Comparison of ENCODE assay signal across 12 cellular contexts in genomic region chr4:150591284-150591874, GRCh38. TPM values are rescaled to one million over a fixed set of nuclear protein-coding genes. Genes with fewer than 3 reads are reported as not detected.
DNase-seq lines count a peak whose midpoint lies in the region; FAIRE-seq and TF ChIP-seq lines count a peak whose summit lies in the region.
"Had no signal": no experiment of that assay in that cellular context is flagged by ENCODE, and none has a peak within 500 bp of the region (broad histone marks: within the 10 kb centered on the region; RNA-seq: fewer than 3 reads in every experiment).

No MANE protein-coding gene starts in this region.

- no peaks in the 10 kb centered on the region for H3K36me3 Mint-ChIP-seq in endodermal cell (ENCODE audit: low read depth)
- peaks cover 29 to 34% of the 10 kb centered on the region in 2 donors for H3K36me3 Mint-ChIP-seq in CD4-positive, alpha-beta memory T cell

- H3K27me3 ChIP-seq in endodermal cell (ENCODE audit: control insufficient read depth, insufficient read depth, low read length, poor library complexity, severe bottlenecking) (peaks cover 5% of the 10 kb centered on the region), trophoblast cell (ENCODE audit: insufficient read depth, low read length) (no peaks in the 10 kb centered on the region)
- no peaks in the 10 kb centered on the region for H3K27me3 ChIP-seq in CD4-positive, alpha-beta memory T cell (ENCODE audit: insufficient read depth, low read length)
- H3K27me3 ChIP-seq: dorsolateral prefrontal cortex had no signal

- DNase-seq in DMS53 (lab: John Stamatoyannopoulos, UW) (peak; percentile 41), DMS53 treated with DMSO at 0.1 percent for 48 hours (lab: John Stamatoyannopoulos, UW; ENCODE audit: unreplicated experiment) (no peak), NCI-H510A (lab: John Stamatoyannopoulos, UW) (peak; percentile 13), endodermal cell (peak; percentile 85), trophoblast cell (peak; percentile 0 to 22), GF-D8 (lab: John Stamatoyannopoulos, UW) (no peak), kidney (no peak)
- DNase-seq in CD4-positive, alpha-beta memory T cell: no peak
- DNase-seq: 8988T, DND-41, dorsolateral prefrontal cortex had no signal

- TF ChIP-seq CTCF in endodermal cell (conservative IDR thresholded peaks at IDR 0.05) (peak; percentile 61), kidney (IDR thresholded peaks at IDR 0.05; ENCODE audit: borderline replicate concordance, extremely low read depth, insufficient read depth) (no peak)

- no peak overlapping the region for H3K4ac ChIP-seq in trophoblast cell (ENCODE audit: low read depth, low read length)

- H3K4me1 Mint-ChIP-seq in endodermal cell: peaks cover 15% of the 10 kb centered on the region
- peaks cover 0 to 4% (median 0%) of the 10 kb centered on the region in 4 donors for H3K4me1 Mint-ChIP-seq in CD4-positive, alpha-beta memory T cell

- H2AFZ ChIP-seq in trophoblast cell (ENCODE audit: insufficient read depth, low read length, poor library complexity): no peak overlapping the region

- H3K4me1 ChIP-seq in endodermal cell (ENCODE audit: control insufficient read depth, insufficient read depth, low read length) (peaks cover 7% of the 10 kb centered on the region), trophoblast cell (ENCODE audit: control insufficient read depth in 1 of 2, insufficient read depth in 2 of 2, low read length in 2 of 2) (peaks cover 0 to 2% of the 10 kb centered on the region in 2 experiments), kidney (ENCODE audit: control insufficient read depth in 1 of 2, insufficient read depth in 1 of 2, low read depth in 1 of 2, low read length in 2 of 2) (peaks cover 0 to 2% of the 10 kb centered on the region in 2 donors)
- H3K4me1 ChIP-seq in CD4-positive, alpha-beta memory T cell (ENCODE audit: insufficient read depth, low read length): no peaks in the 10 kb centered on the region

- H4K12ac ChIP-seq in trophoblast cell (ENCODE audit: low read depth, low read length): no peak overlapping the region

- no peak overlapping the region for H3K4me2 ChIP-seq in trophoblast cell (ENCODE audit: low read length)

- H2BK5ac ChIP-seq in trophoblast cell (ENCODE audit: low read depth, low read length, poor library complexity): no peak overlapping the region

- no peak overlapping the region for H4K8ac ChIP-seq in trophoblast cell (ENCODE audit: low read depth, low read length)

- H2AK5ac ChIP-seq in trophoblast cell (ENCODE audit: low read length): no peak overlapping the region

- peak overlapping the region; percentile 24 for H3K4me3 Mint-ChIP-seq in endodermal cell
- H3K4me3 Mint-ChIP-seq in CD4-positive, alpha-beta memory T cell: no peak overlapping the region

- H2BK120ac ChIP-seq in trophoblast cell (ENCODE audit: insufficient read depth, low read length, poor library complexity): no peak overlapping the region

- H2BK12ac ChIP-seq in trophoblast cell (ENCODE audit: low read length): no peak overlapping the region

- H3K18ac ChIP-seq in trophoblast cell (ENCODE audit: low read length): no peak overlapping the region

- no peak overlapping the region for H3K27ac Mint-ChIP-seq in endodermal cell
- peak overlapping the region in 1 of 7 donors; percentile 20 for H3K27ac Mint-ChIP-seq in CD4-positive, alpha-beta memory T cell

- POLR2A ChIA-PET in CD4-positive, alpha-beta memory T cell (lab: Charles Lee; ENCODE audit: partially characterized antibody): no interaction called here

- FAIRE-seq in kidney (lab: Jason Lieb, UNC): no peak

- H3K27ac ChIP-seq in endodermal cell (ENCODE audit: low read depth, low read length) (peak overlapping the region; percentile 45), trophoblast cell (ENCODE audit: low read depth, low read length) (no peak overlapping the region), kidney (ENCODE audit: low read depth in 2 of 2, low read length in 2 of 2) (no peak overlapping the region)
- no peak overlapping the region for H3K27ac ChIP-seq in CD4-positive, alpha-beta memory T cell (ENCODE audit: low read depth, low read length)
- H3K27ac ChIP-seq: dorsolateral prefrontal cortex had no signal

- H3K79me2 ChIP-seq in trophoblast cell (ENCODE audit: control insufficient read depth, insufficient read depth, low read length, poor library complexity): no peaks in the 10 kb centered on the region

- H3K4me3 ChIP-seq in endodermal cell (ENCODE audit: low read length) (no peak overlapping the region), trophoblast cell (ENCODE audit: low read depth, low read length) (no peak overlapping the region), kidney (ENCODE audit: low read length in 2 of 2) (no peak overlapping the region)
- no peak overlapping the region for H3K4me3 ChIP-seq in CD4-positive, alpha-beta memory T cell (ENCODE audit: low read length in 2 of 2)
- H3K4me3 ChIP-seq: dorsolateral prefrontal cortex had no signal

- no peak overlapping the region for H3K14ac ChIP-seq in trophoblast cell (ENCODE audit: low read length)

- no peaks in the 10 kb centered on the region for H3K79me1 ChIP-seq in trophoblast cell (ENCODE audit: low read length)

- H3K9ac ChIP-seq in endodermal cell (ENCODE audit: extremely low read depth, low read length, poor library complexity, severe bottlenecking): no peak overlapping the region
- no peak overlapping the region for H3K9ac ChIP-seq in trophoblast cell (ENCODE audit: low read length)
- H3K9ac ChIP-seq in kidney (ENCODE audit: low read length in 2 of 2): no peak overlapping the region

- peaks cover 27% of the 10 kb centered on the region for H3K36me3 ChIP-seq in endodermal cell (ENCODE audit: control insufficient read depth, insufficient read depth, low read length)
- no peaks in the 10 kb centered on the region for H3K36me3 ChIP-seq in trophoblast cell (ENCODE audit: control insufficient read depth in 1 of 2, insufficient read depth in 2 of 2, low read length in 2 of 2)
- no peaks in the 10 kb centered on the region for H3K36me3 ChIP-seq in CD4-positive, alpha-beta memory T cell (ENCODE audit: insufficient read depth, low read length)
- H3K36me3 ChIP-seq in kidney (ENCODE audit: control insufficient read depth in 1 of 2, insufficient read depth in 2 of 2, low read length in 2 of 2): peaks cover 2 to 5% of the 10 kb centered on the region in 2 donors

- no peak overlapping the region for H4K91ac ChIP-seq in trophoblast cell (ENCODE audit: low read depth, low read length)

- CTCF ChIA-PET in CD4-positive, alpha-beta memory T cell (lab: Charles Lee; ENCODE audit: partially characterized antibody): no interaction called here

- WGBS in endodermal cell (ENCODE audit: insufficient coverage in 1 of 2, insufficient read length in 1 of 2), 2 experiments: 11 to 23% methylated on average over 2 to 7 of the region's 7 CpGs
- 100% methylated on average over 1 of the region's 7 CpGs for WGBS in trophoblast cell (ENCODE audit: extremely low coverage, insufficient coverage, insufficient read length)

- intact Hi-C loops in CD4-positive, alpha-beta memory T cell (cut with micrococcal nuclease): no loop called here
- intact Hi-C loops in kidney (cut with DNase I): no loop called here

- peaks cover 12% of the 10 kb centered on the region for H3K27me3 Mint-ChIP-seq in endodermal cell (ENCODE audit: insufficient read depth)
- H3K27me3 Mint-ChIP-seq in CD4-positive, alpha-beta memory T cell: no peaks in the 10 kb centered on the region

- H3K23ac ChIP-seq in trophoblast cell (ENCODE audit: low read length): no peak overlapping the region

- no peaks in the 10 kb centered on the region for H3K9me3 Mint-ChIP-seq in endodermal cell
- H3K9me3 Mint-ChIP-seq in CD4-positive, alpha-beta memory T cell: no peaks in the 10 kb centered on the region

- H3K9me3 ChIP-seq in endodermal cell (ENCODE audit: control insufficient read depth, low read length) (no peaks in the 10 kb centered on the region), trophoblast cell (ENCODE audit: insufficient read depth, low read depth, low read length) (no peaks in the 10 kb centered on the region), kidney (ENCODE audit: control insufficient read depth in 1 of 2, low read length in 2 of 2) (no peaks in the 10 kb centered on the region)
- no peaks in the 10 kb centered on the region for H3K9me3 ChIP-seq in CD4-positive, alpha-beta memory T cell (ENCODE audit: control insufficient read depth in 1 of 2, low read length in 2 of 2)

RNA-seq across cellular contexts. Expression of gene MAB21L2, which starts 9.4 kb away (rescaled TPM):
- total RNA-seq in endodermal cell: not detected
- 12.6 TPM for polyA plus RNA-seq in endodermal cell (2013, experiment 1 of 2)
- 11.1 TPM for polyA plus RNA-seq in endodermal cell (2013, experiment 2 of 2)
- polyA plus RNA-seq in trophoblast cell (2013): 0.03 and 0.04 TPM in 2 replicates
- not detected for total RNA-seq in CD4-positive, alpha-beta memory T cell
- polyA plus RNA-seq in CD4-positive, alpha-beta memory T cell: under 1 TPM in 1 of 2 donors, not detected in 1; 0.08 TPM
- 0.09 TPM for total RNA-seq in kidney
- polyA plus RNA-seq in kidney (ENCODE audit: insufficient read depth, low read depth, low replicate concordance): not detected
- total RNA-seq: OCI-LY7 had no signal

Comparison
In these comparisons a context has a peak if more than half of its experiments do, and no peak if none do; other contexts are left out.
1. DNase-seq: peak in DMS53 (single experiment), NCI-H510A (single experiment), endodermal cell (single experiment) and trophoblast cell (2 of 2); none in DMS53 treated with DMSO at 0.1 percent for 48 hours (single experiment), CD4-positive, alpha-beta memory T cell (0 of 5), GF-D8 (single experiment) and kidney (single experiment).